ENCODE assay signal across 1 cellular context in the genomic region with DNA sequence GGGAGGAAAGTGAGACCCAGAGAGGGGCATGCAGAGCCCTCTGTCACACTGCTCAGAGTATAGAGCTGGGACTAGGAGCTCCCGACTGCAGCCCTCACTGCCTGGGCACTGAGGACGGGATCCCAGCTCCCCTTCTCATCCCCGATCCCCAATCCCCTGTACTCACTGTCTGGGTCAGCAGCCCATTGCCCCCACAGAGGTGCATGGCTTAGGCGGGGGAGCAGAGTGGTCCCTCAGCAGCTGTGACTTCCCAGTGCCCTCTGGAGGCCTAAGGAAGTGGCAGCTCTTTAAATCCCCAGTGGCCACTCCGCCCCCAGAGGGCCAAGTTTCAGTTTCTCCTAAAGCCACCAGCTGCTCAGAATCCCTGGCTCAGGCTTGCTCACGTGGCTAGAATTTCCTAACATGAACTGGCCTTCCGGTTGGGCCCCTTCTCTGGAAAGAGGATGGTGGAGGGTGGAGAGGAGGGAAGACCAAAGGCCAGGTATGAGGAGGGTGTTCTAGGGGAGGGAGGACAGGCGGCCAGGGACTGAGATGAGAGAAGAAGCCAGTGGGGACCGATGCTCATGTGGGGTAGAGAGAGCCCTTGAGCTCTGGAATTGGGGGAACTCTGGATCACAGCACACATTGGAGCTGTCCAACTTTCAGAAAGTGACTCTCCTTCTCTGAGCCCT.
TF ChIP-seq lines count a peak whose summit lies in the region.

BATF2 (minus strand) TSS at position 262 of the 671 bp plus-strand sequence; CDS start at position 205, 57 bp downstream.

TF ChIP-seq in HepG2, 621 proteins besides CTCF, POLR2A, EP300 and RAD21 (continued from another document and continues in another):
- TF ChIP-seq, protein P1, sequence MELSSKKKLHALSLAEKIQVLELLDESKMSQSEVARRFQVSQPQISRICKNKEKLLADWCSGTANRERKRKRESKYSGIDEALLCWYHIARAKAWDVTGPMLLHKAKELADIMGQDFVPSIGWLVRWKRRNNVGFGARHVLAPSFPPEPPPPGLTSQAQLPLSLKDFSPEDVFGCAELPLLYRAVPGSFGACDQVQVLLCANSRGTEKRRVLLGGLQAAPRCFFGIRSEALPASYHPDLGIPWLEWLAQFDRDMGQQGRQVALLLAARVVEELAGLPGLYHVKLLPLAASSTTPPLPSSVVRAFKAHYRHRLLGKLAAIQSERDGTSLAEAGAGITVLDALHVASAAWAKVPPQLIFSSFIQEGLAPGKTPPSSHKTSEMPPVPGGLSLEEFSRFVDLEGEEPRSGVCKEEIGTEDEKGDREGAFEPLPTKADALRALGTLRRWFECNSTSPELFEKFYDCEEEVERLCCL (CRISPR knock-in tag; IDR thresholded peaks at IDR 0.05; ENCODE audit: borderline replicate concordance), result no peak
- TF ChIP-seq YEATS2 (CRISPR knock-in tag; IDR thresholded peaks at IDR 0.05; ENCODE audit: borderline replicate concordance) (no peak), MEF2D (CRISPR knock-in tag; IDR thresholded peaks at IDR 0.05) (peak; percentile 77; the same call in 1 of the 2 replicates), TRIM24 (CRISPR knock-in tag; IDR thresholded peaks at IDR 0.05) (no peak), ZNF224 (CRISPR knock-in tag; IDR thresholded peaks at IDR 0.05) (0 out of 2 replicates have a peak, but pooled peaks have one; percentile 39), CENPT (CRISPR knock-in tag; IDR thresholded peaks at IDR 0.05; ENCODE audit: low read depth) (no peak), HNRNPLL (IDR thresholded peaks at IDR 0.05; ENCODE audit: low read depth, low read length, poor library complexity, severe bottlenecking) (no peak), DR1 (CRISPR knock-in tag; IDR thresholded peaks at IDR 0.05) (peak; percentile 49; the same call in 1 of the 2 replicates), ZBTB26 (CRISPR knock-in tag; IDR thresholded peaks at IDR 0.05; ENCODE audit: borderline replicate concordance) (peak; percentile 79; the same call in 1 of the 2 replicates), ZNF446 (CRISPR knock-in tag; IDR thresholded peaks at IDR 0.05) (no peak), SRY (CRISPR knock-in tag; IDR thresholded peaks at IDR 0.05) (no peak), PLRG1 (conservative IDR thresholded peaks at IDR 0.05) (no peak), THAP11 (CRISPR knock-in tag; IDR thresholded peaks at IDR 0.05) (peak; percentile 87), NCOA1 (CRISPR knock-in tag; IDR thresholded peaks at IDR 0.05) (no peak), TAF15 (IDR thresholded peaks at IDR 0.05; ENCODE audit: low read depth, low read length, poor library complexity, severe bottlenecking) (no peak), RARG (CRISPR knock-in tag; IDR thresholded peaks at IDR 0.05; ENCODE audit: low read depth) (no peak), ZNF430 (CRISPR knock-in tag; IDR thresholded peaks at IDR 0.05) (peak; percentile 74; the same call in 1 of the 2 replicates), NCOA2 (CRISPR knock-in tag; IDR thresholded peaks at IDR 0.05) (peak; percentile 68; the same call in 1 of the 2 replicates), TCF7L2 (IDR thresholded peaks at IDR 0.05; ENCODE audit: low read depth, low read length) (no peak), ZFP36L1 (CRISPR knock-in tag; IDR thresholded peaks at IDR 0.05) (peak; percentile 37; the same call in 1 of the 2 replicates), EZH2 (conservative IDR thresholded peaks at IDR 0.05; ENCODE audit: low read depth, low read length) (no peak), DPF2 (CRISPR knock-in tag; IDR thresholded peaks at IDR 0.05; ENCODE audit: borderline replicate concordance, low read depth) (peak; percentile 44; the same call in 1 of the 2 replicates), ZNF264 (CRISPR knock-in tag; IDR thresholded peaks at IDR 0.05) (0 out of 2 replicates have a peak, but pooled peaks have one; percentile 23), MLXIP (CRISPR knock-in tag; IDR thresholded peaks at IDR 0.05; ENCODE audit: borderline replicate concordance) (no peak), MAFG (CRISPR knock-in tag; IDR thresholded peaks at IDR 0.05) (no peak), SNRNP70 (IDR thresholded peaks at IDR 0.05; ENCODE audit: low read depth, low read length) (no peak), ZNF562 (CRISPR knock-in tag; IDR thresholded peaks at IDR 0.05; ENCODE audit: borderline replicate concordance) (no peak), ZNF589 (CRISPR knock-in tag; conservative IDR thresholded peaks at IDR 0.05) (no peak), ZMYM4 (CRISPR knock-in tag; IDR thresholded peaks at IDR 0.05) (peak; percentile 71), ZNF318 (CRISPR knock-in tag; IDR thresholded peaks at IDR 0.05) (no peak), NRL (CRISPR knock-in tag; IDR thresholded peaks at IDR 0.05; ENCODE audit: borderline replicate concordance) (peak; percentile 89; the same call in 1 of the 2 replicates), RORA (CRISPR knock-in tag; IDR thresholded peaks at IDR 0.05) (no peak), FOSL2 (CRISPR knock-in tag; IDR thresholded peaks at IDR 0.05) (peak; percentile 58)
- TF ChIP-seq, protein P2, sequence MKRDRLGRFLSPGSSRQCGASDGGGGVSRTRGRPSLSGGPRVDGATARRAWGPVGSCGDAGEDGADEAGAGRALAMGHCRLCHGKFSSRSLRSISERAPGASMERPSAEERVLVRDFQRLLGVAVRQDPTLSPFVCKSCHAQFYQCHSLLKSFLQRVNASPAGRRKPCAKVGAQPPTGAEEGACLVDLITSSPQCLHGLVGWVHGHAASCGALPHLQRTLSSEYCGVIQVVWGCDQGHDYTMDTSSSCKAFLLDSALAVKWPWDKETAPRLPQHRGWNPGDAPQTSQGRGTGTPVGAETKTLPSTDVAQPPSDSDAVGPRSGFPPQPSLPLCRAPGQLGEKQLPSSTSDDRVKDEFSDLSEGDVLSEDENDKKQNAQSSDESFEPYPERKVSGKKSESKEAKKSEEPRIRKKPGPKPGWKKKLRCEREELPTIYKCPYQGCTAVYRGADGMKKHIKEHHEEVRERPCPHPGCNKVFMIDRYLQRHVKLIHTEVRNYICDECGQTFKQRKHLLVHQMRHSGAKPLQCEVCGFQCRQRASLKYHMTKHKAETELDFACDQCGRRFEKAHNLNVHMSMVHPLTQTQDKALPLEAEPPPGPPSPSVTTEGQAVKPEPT (CRISPR knock-in tag; IDR thresholded peaks at IDR 0.05; ENCODE audit: low read depth), result no peak
- TF ChIP-seq, protein P3, sequence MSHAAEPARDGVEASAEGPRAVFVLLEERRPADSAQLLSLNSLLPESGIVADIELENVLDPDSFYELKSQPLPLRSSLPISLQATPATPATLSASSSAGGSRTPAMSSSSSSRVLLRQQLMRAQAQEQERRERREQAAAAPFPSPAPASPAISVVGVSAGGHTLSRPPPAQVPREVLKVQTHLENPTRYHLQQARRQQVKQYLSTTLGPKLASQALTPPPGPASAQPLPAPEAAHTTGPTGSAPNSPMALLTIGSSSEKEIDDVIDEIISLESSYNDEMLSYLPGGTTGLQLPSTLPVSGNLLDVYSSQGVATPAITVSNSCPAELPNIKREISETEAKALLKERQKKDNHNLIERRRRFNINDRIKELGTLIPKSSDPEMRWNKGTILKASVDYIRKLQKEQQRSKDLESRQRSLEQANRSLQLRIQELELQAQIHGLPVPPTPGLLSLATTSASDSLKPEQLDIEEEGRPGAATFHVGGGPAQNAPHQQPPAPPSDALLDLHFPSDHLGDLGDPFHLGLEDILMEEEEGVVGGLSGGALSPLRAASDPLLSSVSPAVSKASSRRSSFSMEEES (CRISPR knock-in tag; IDR thresholded peaks at IDR 0.05), result peak; percentile 95
- TF ChIP-seq, protein P4, sequence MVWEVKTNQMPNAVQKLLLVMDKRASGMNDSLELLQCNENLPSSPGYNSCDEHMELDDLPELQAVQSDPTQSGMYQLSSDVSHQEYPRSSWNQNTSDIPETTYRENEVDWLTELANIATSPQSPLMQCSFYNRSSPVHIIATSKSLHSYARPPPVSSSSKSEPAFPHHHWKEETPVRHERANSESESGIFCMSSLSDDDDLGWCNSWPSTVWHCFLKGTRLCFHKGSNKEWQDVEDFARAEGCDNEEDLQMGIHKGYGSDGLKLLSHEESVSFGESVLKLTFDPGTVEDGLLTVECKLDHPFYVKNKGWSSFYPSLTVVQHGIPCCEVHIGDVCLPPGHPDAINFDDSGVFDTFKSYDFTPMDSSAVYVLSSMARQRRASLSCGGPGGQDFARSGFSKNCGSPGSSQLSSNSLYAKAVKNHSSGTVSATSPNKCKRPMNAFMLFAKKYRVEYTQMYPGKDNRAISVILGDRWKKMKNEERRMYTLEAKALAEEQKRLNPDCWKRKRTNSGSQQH (CRISPR knock-in tag; IDR thresholded peaks at IDR 0.05; ENCODE audit: low read depth), result peak; percentile 71; the same call in 1 of the 2 replicates
